Comparison of ENCODE assay signal across 1 cellular context in genomic region chrX:130402211-130402684, GRCh38.
TF ChIP-seq lines count a peak whose summit lies in the region.

No MANE protein-coding gene starts in this region.

TF ChIP-seq in H1, 55 proteins besides CTCF, POLR2A, EP300 and RAD21 (continued from another document):
- no peak for TF ChIP-seq ATF2 (IDR thresholded peaks at IDR 0.05; ENCODE audit: low read length)
- no peak for TF ChIP-seq RNF2 (IDR thresholded peaks at IDR 0.05; ENCODE audit: borderline replicate concordance, low read depth, low read length, missing control alignments, poor library complexity, severe bottlenecking)
- TF ChIP-seq TBP (IDR thresholded peaks at IDR 0.05; ENCODE audit: low read depth, low read length) = no peak
- no peak for TF ChIP-seq CHD1 (IDR thresholded peaks at IDR 0.05; ENCODE audit: low read depth, low read length)
- no peak for TF ChIP-seq YY1 (IDR thresholded peaks at IDR 0.05; ENCODE audit: low read depth, low read length)
